Comparison of ENCODE assay signal across 29 cellular contexts in the genomic region with DNA sequence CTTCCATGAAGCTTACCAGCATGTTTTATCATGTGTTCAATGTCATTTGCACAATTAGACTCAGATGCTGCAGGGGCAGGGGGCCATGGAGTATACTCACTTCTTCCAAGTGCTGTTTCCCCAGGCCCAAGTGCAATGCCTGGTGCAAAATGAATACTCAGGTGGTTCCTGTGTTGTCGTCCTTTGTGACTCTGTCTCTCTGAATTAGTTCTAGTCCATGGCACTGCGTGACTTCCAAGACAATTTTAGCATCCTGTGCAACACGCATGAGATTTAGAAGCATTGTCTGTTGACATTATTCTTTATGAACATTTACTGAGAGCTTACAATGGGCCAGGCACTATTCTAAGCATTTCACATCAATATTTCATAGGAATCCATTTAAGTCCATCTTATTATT.
"Had no signal": no experiment of that assay in that cellular context is flagged by ENCODE, and none has a peak within 500 bp of the region (broad histone marks: within the 10 kb centered on the region; RNA-seq: fewer than 3 reads in every experiment).

No MANE protein-coding gene starts in this region.

- ATAC-seq: activated naive CD4-positive, alpha-beta T cell treated with anti-CD3 and anti-CD28 coated beads, Interleukin-2, amount 50 U/mL, for 72 hours; activated naive CD8-positive, alpha-beta T cell treated with anti-CD3 and anti-CD28 coated beads, Interleukin-2, amount 50 U/mL, for 24 hours; activated T-cell treated with anti-CD3 and anti-CD28 coated beads, Interleukin-2, amount 50 U/mL, for 4 hours; activated T-cell treated with anti-CD3 and anti-CD28 coated beads, Interleukin-2, amount 50 U/mL, for 72 hours; activated T-helper 17 cell treated with anti-CD3 and anti-CD28 coated beads, Interleukin-2, amount 50 U/mL, for 72 hours; body of pancreas had no signal

- DNase-seq: activated effector memory CD4-positive, alpha-beta T cell treated with anti-CD3 and anti-CD28 coated beads, Interleukin-2, amount 50 U/mL, for 16 hours; activated effector memory CD4-positive, alpha-beta T cell treated with Interleukin-2 at 50 U/mL for 16 hours; activated gamma-delta T cell; activated gamma-delta T cell treated with Interleukin-2 at 50 U/mL for 16 hours; activated naive CD4-positive, alpha-beta T cell; activated naive CD4-positive, alpha-beta T cell treated with anti-CD3 and anti-CD28 coated beads for 36 hours; activated naive CD4-positive, alpha-beta T cell treated with anti-CD3 and anti-CD28 coated beads, Interleukin-2, amount 10 ng/mL, durations not matched to agents 7 days and 5 days; activated naive CD4-positive, alpha-beta T cell treated with anti-CD3 and anti-CD28 coated beads, Interleukin-2, amount 50 U/mL, for 16 hours; activated naive CD4-positive, alpha-beta T cell treated with Interleukin-2 at 50 U/mL for 16 hours; activated naive CD8-positive, alpha-beta T cell treated with anti-CD3 and anti-CD28 coated beads for 36 hours; activated naive CD8-positive, alpha-beta T cell treated with anti-CD3 and anti-CD28 coated beads, Interleukin-2, amount 10 ng/mL, durations not matched to agents 7 days and 5 days; activated naive CD8-positive, alpha-beta T cell treated with anti-CD3 and anti-CD28 coated beads, Interleukin-2, amount 50 U/mL, for 24 hours; activated T-cell treated with anti-CD3 and anti-CD28 coated beads, Interleukin-2, amount 50 U/mL, for 1 hour; activated T-cell treated with anti-CD3 and anti-CD28 coated beads, Interleukin-2, amount 50 U/mL, for 24 hours; activated T-cell treated with anti-CD3 and anti-CD28 coated beads, Interleukin-2, amount 50 U/mL, for 4 hours; activated T-cell treated with anti-CD3 and anti-CD28 coated beads, Interleukin-2, amount 50 U/mL, for 48 hours; activated T-cell treated with anti-CD3 and anti-CD28 coated beads, Interleukin-2, amount 50 U/mL, for 72 hours; adrenal gland; amniotic stem cell; amygdala; anterior cingulate cortex; aorta; body of pancreas; brain microvascular endothelial cell; caudate nucleus; central memory CD4-positive, alpha-beta T cell; cerebellar nuclear complex had no signal
